In genomic region chr2:239048771-239049170, GRCh38 we compare ENCODE assay signal across 26 cellular contexts.
"Had no signal": no experiment of that assay in that cellular context is flagged by ENCODE, and none has a peak within 500 bp of the region (broad histone marks: within the 10 kb centered on the region; RNA-seq: fewer than 3 reads in every experiment).

No MANE protein-coding gene starts in this region.

- H3K9me3 ChIP-seq: left lung, pancreas, prostate gland, right atrium auricular region, spleen, upper lobe of left lung had no signal

- H3K4me3 ChIP-seq: coronary artery, esophagus squamous epithelium, left lung, pancreas, prostate gland, right atrium auricular region, skin epidermis, spleen, thoracic aorta, tibial nerve, upper lobe of left lung had no signal

- H3K27me3 Mint-ChIP-seq: central memory CD8-positive, alpha-beta T cell; naive thymus-derived CD8-positive, alpha-beta T cell; stimulated activated naive B cell treated with anti-CD40 and anti-IgM and Interleukin-4, amounts not matched to agents 10 μg/mL and 1 μg/mL and 100 μg/mL, for 72 hours; stimulated activated naive CD8-positive, alpha-beta T cell treated with anti-CD3 and anti-CD28 coated beads, Interleukin-15, Interleukin-2, amounts not matched to agents 100 ng/mL and 50 ng/mL, for 24 hours had no signal

- H3K9me3 Mint-ChIP-seq: central memory CD8-positive, alpha-beta T cell; immature natural killer cell; naive thymus-derived CD8-positive, alpha-beta T cell; stimulated activated naive B cell treated with anti-CD40 and anti-IgM and Interleukin-4, amounts not matched to agents 10 μg/mL and 1 μg/mL and 100 μg/mL, for 72 hours; stimulated activated naive CD8-positive, alpha-beta T cell treated with anti-CD3 and anti-CD28 coated beads, Interleukin-15, Interleukin-2, amounts not matched to agents 100 ng/mL and 50 ng/mL, for 24 hours had no signal

- H3K4me3 Mint-ChIP-seq: central memory CD8-positive, alpha-beta T cell; immature natural killer cell; naive thymus-derived CD8-positive, alpha-beta T cell; stimulated activated naive B cell treated with anti-CD40 and anti-IgM and Interleukin-4, amounts not matched to agents 10 μg/mL and 1 μg/mL and 100 μg/mL, for 72 hours; stimulated activated naive CD8-positive, alpha-beta T cell treated with anti-CD3 and anti-CD28 coated beads, Interleukin-15, Interleukin-2, amounts not matched to agents 100 ng/mL and 50 ng/mL, for 24 hours had no signal

- H3K27ac Mint-ChIP-seq: stimulated activated naive B cell treated with anti-CD40 and anti-IgM and Interleukin-4, amounts not matched to agents 10 μg/mL and 1 μg/mL and 100 μg/mL, for 72 hours; stimulated activated naive CD8-positive, alpha-beta T cell treated with anti-CD3 and anti-CD28 coated beads, Interleukin-15, Interleukin-2, amounts not matched to agents 100 ng/mL and 50 ng/mL, for 24 hours had no signal

- DNase-seq: dermis blood vessel endothelial cell; effector memory CD4-positive, alpha-beta T cell; erythroblast; esophagus squamous epithelium; hypothalamus; immature natural killer cell; left lung; mesenchymal stem cell; naive thymus-derived CD8-positive, alpha-beta T cell; occipital lobe; pancreas; spleen; stimulated activated CD4-positive, alpha-beta T cell treated with anti-CD3 and anti-CD28 coated beads, Interleukin-4, amount 100 ng/mL, for 4 hours; stimulated activated naive B cell treated with anti-CD40 and anti-IgM and Interleukin-4, amounts not matched to agents 10 μg/mL and 1 μg/mL and 100 μg/mL, for 72 hours had no signal

- H3K4me1 ChIP-seq: esophagus squamous epithelium, left lung, pancreas, prostate gland, right atrium auricular region, spleen, tibial nerve, upper lobe of left lung had no signal

- H3K27ac ChIP-seq: coronary artery, esophagus squamous epithelium, left lung, pancreas, prostate gland, right atrium auricular region, skin epidermis, spleen, thoracic aorta, upper lobe of left lung had no signal

- FAIRE-seq: frontal cortex, keratinocyte, pancreas, urothelium cell line had no signal

- H3K27me3 ChIP-seq: esophagus squamous epithelium, left lung, pancreas, right atrium auricular region, spleen, tibial nerve, upper lobe of left lung had no signal

- H3K4me1 Mint-ChIP-seq: central memory CD8-positive, alpha-beta T cell; stimulated activated naive B cell treated with anti-CD40 and anti-IgM and Interleukin-4, amounts not matched to agents 10 μg/mL and 1 μg/mL and 100 μg/mL, for 72 hours had no signal

- ATAC-seq: left lung; naive thymus-derived CD8-positive, alpha-beta T cell; pancreas; stimulated activated naive B cell treated with anti-CD40 and anti-IgM and Interleukin-4, amounts not matched to agents 10 μg/mL and 1 μg/mL and 100 μg/mL, for 72 hours had no signal
